1 cellular context compared by ENCODE assay signal in genomic region chr2:211609127-211609526, GRCh38.
TF ChIP-seq lines count a peak whose summit lies in the region.

No MANE protein-coding gene starts in this region.

TF ChIP-seq in GM23338, 12 proteins besides CTCF, POLR2A, EP300 and RAD21 (continued from another document):
- TF ChIP-seq ZNF462 (CRISPR knock-in tag; IDR thresholded peaks at IDR 0.05) (0 out of 2 replicates have a peak, but pooled peaks have one; percentile 45), NANOG (IDR thresholded peaks at IDR 0.05; ENCODE audit: borderline replicate concordance) (no peak), JUNB (IDR thresholded peaks at IDR 0.05; ENCODE audit: unreplicated experiment) (no peak)
